Comparison of ENCODE assay signal across 2 cellular contexts in the genomic region with DNA sequence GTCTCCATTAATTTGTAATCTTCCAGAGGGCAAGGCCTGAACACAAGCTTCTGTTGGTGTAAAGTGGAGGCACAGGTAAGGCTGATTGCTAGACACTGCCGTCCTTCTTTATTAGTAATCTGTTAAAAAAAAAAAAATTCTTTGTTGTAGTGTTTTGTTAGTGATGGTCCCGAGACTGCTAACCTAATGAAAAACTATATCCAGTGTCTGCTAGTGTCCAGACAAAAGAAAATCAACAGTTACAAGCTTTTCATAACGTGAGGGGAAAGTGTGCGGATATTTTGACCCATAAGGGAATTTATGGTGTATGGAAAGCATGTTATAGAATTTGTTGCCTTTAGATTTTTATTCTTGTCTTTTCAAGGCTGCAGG.
TF ChIP-seq lines count a peak whose summit lies in the region.

No MANE protein-coding gene starts in this region.

TF ChIP-seq in SK-N-SH, 30 proteins besides CTCF, POLR2A, EP300 and RAD21 (continued from another document):
- TF ChIP-seq, protein P1, sequence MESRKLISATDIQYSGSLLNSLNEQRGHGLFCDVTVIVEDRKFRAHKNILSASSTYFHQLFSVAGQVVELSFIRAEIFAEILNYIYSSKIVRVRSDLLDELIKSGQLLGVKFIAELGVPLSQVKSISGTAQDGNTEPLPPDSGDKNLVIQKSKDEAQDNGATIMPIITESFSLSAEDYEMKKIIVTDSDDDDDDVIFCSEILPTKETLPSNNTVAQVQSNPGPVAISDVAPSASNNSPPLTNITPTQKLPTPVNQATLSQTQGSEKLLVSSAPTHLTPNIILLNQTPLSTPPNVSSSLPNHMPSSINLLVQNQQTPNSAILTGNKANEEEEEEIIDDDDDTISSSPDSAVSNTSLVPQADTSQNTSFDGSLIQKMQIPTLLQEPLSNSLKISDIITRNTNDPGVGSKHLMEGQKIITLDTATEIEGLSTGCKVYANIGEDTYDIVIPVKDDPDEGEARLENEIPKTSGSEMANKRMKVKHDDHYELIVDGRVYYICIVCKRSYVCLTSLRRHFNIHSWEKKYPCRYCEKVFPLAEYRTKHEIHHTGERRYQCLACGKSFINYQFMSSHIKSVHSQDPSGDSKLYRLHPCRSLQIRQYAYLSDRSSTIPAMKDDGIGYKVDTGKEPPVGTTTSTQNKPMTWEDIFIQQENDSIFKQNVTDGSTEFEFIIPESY (IDR thresholded peaks at IDR 0.05; ENCODE audit: borderline replicate concordance, low read depth), result no peak
- TF ChIP-seq FOXM1 (IDR thresholded peaks at IDR 0.05; ENCODE audit: low read depth), result no peak
- TF ChIP-seq, protein P2, sequence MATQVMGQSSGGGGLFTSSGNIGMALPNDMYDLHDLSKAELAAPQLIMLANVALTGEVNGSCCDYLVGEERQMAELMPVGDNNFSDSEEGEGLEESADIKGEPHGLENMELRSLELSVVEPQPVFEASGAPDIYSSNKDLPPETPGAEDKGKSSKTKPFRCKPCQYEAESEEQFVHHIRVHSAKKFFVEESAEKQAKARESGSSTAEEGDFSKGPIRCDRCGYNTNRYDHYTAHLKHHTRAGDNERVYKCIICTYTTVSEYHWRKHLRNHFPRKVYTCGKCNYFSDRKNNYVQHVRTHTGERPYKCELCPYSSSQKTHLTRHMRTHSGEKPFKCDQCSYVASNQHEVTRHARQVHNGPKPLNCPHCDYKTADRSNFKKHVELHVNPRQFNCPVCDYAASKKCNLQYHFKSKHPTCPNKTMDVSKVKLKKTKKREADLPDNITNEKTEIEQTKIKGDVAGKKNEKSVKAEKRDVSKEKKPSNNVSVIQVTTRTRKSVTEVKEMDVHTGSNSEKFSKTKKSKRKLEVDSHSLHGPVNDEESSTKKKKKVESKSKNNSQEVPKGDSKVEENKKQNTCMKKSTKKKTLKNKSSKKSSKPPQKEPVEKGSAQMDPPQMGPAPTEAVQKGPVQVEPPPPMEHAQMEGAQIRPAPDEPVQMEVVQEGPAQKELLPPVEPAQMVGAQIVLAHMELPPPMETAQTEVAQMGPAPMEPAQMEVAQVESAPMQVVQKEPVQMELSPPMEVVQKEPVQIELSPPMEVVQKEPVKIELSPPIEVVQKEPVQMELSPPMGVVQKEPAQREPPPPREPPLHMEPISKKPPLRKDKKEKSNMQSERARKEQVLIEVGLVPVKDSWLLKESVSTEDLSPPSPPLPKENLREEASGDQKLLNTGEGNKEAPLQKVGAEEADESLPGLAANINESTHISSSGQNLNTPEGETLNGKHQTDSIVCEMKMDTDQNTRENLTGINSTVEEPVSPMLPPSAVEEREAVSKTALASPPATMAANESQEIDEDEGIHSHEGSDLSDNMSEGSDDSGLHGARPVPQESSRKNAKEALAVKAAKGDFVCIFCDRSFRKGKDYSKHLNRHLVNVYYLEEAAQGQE (IDR thresholded peaks at IDR 0.05; ENCODE audit: low read depth, low read length), result no peak
- TF ChIP-seq, protein P3, sequence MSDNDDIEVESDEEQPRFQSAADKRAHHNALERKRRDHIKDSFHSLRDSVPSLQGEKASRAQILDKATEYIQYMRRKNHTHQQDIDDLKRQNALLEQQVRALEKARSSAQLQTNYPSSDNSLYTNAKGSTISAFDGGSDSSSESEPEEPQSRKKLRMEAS (IDR thresholded peaks at IDR 0.05; ENCODE audit: low read depth), result no peak
- no peak for TF ChIP-seq POLR2AphosphoS5 (IDR thresholded peaks at IDR 0.05; ENCODE audit: low read depth, low read length)
- TF ChIP-seq RFX5 (IDR thresholded peaks at IDR 0.05; ENCODE audit: low read length), result no peak
- no peak for TF ChIP-seq CHD2 (IDR thresholded peaks at IDR 0.05; ENCODE audit: low read length, partially characterized antibody)
- TF ChIP-seq MEF2A (IDR thresholded peaks at IDR 0.05; ENCODE audit: borderline replicate concordance, low read depth), result no peak
- no peak for TF ChIP-seq FOXJ3 (CRISPR knock-in tag; IDR thresholded peaks at IDR 0.05)
- no peak for TF ChIP-seq NRF1 (IDR thresholded peaks at IDR 0.05; ENCODE audit: low read depth, low read length)
- TF ChIP-seq RXRA (IDR thresholded peaks at IDR 0.05; ENCODE audit: borderline replicate concordance, low read depth), result no peak
- no peak for TF ChIP-seq MXI1 (IDR thresholded peaks at IDR 0.05; ENCODE audit: low read depth, low read length)

TF ChIP-seq in SK-N-SH treated with all-trans-retinoic acid at 6 μM for 48 hours, 23 proteins besides CTCF, POLR2A, EP300 and RAD21 (continued from another document):
- TF ChIP-seq PATZ1 (CRISPR knock-in tag; IDR thresholded peaks at IDR 0.05; ENCODE audit: borderline replicate concordance) (no peak), CREB5 (CRISPR knock-in tag; IDR thresholded peaks at IDR 0.05; ENCODE audit: low read depth) (no peak), ARNTL (CRISPR knock-in tag; IDR thresholded peaks at IDR 0.05; ENCODE audit: borderline replicate concordance, low read depth) (no peak), ZNF70 (CRISPR knock-in tag; IDR thresholded peaks at IDR 0.05) (no peak), PPARA (CRISPR knock-in tag; IDR thresholded peaks at IDR 0.05; ENCODE audit: borderline replicate concordance) (no peak)
TF ChIP-seq in SK-N-SH treated with all-trans-retinoic acid at 6 μM for 48 hours: peak in this region for 0.
